In the genomic region with DNA sequence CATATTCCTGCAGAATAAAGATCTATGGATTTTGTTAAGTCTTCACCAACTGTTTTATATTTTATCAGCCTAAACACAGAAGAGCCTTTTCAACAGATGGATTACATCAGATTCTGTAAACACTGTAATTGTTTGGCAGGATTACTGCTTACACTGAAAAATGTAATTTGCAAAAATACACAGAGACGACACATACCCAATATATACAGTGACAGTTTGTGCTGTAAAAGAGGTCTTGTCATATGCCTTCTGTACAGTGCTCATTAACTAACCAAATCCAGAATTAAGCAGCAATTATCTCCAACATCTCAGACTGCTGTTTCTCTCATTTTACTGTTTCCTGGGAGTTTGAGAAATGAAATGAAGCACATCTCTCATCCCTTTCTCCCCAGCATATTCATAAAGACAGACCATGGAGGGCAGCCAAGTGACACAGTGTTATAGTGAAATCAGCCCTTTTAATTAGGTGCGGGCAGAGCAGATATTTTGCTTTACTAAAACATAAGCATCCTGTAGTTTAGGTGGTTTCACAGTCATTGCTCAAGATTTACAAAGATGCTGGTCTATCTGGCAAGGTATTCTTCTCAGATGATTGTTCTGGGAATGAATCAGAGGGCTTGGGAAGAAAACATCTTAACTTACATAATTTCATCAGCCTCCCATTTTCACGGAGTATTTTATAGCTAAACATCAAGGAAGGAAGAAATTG, we compare ENCODE assay signal across 18 cellular contexts.
DNase-seq lines count a peak whose midpoint lies in the region; ATAC-seq and TF ChIP-seq lines count a peak whose summit lies in the region.
"Had no signal": no experiment of that assay in that cellular context is flagged by ENCODE, and none has a peak within 500 bp of the region (broad histone marks: within the 10 kb centered on the region; RNA-seq: fewer than 3 reads in every experiment).

No MANE protein-coding gene starts in this region.

- intact Hi-C loops in esophagus muscularis mucosa (cut with DNase I) (no loop called here), gastrocnemius medialis (cut with DNase I; ENCODE audit: low total_unique reads) (no loop called here)

- TF ChIP-seq POLR2A in esophagus muscularis mucosa (IDR thresholded peaks at IDR 0.05; ENCODE audit: low read depth): no peak
- TF ChIP-seq POLR2A in gastrocnemius medialis (IDR thresholded peaks at IDR 0.05): no peak

- TF ChIP-seq CTCF in esophagus muscularis mucosa (IDR thresholded peaks at IDR 0.05) (no peak), gastrocnemius medialis (IDR thresholded peaks at IDR 0.05 in 4 of 5, conservative IDR thresholded peaks at IDR 0.05 in 1 of 5) (no peak)

- H3K27me3 ChIP-seq in esophagus muscularis mucosa (no peaks in the 10 kb centered on the region), gastrocnemius medialis (no peaks in the 10 kb centered on the region)
- H3K27me3 ChIP-seq: heart right ventricle had no signal

- no peak for ATAC-seq in gastrocnemius medialis
- ATAC-seq in GM19328 (IDR thresholded peaks at IDR 0.05; ENCODE audit: unreplicated experiment): no peak
- ATAC-seq in HG03521 (IDR thresholded peaks at IDR 0.05; ENCODE audit: unreplicated experiment): no peak
- no peak for ATAC-seq in HG02610 (IDR thresholded peaks at IDR 0.05; ENCODE audit: unreplicated experiment)
- ATAC-seq: heart right ventricle, left colon, Panc1, T-helper 17 cell had no signal

- WGBS in esophagus muscularis mucosa: 17% methylated on average over 3 of the region's 3 CpGs

- DNase-seq in EL (peak; percentile 48), NCI-H446 treated with DMSO at 0.1 percent for 48 hours (lab: John Stamatoyannopoulos, UW) (peak; percentile 80), esophagus muscularis mucosa (ENCODE audit: extremely low spot score) (no peak), renal cortical epithelial cell (ENCODE audit: low read depth) (peak; percentile 41), gastrocnemius medialis (no peak)
- DNase-seq: activated CD4-positive, alpha-beta T cell treated with anti-CD3 and anti-CD28 coated beads, Interleukin-2, amount 10 ng/mL, durations not matched to agents 24 days and 14 days; activated T-cell treated with anti-CD3 and anti-CD28 coated beads, Interleukin-2, amount 50 U/mL, for 24 hours; anterior cingulate cortex; CD4-positive, alpha-beta memory T cell; heart right ventricle; left colon; retina; stimulated activated naive CD4-positive, alpha-beta T cell; T-helper 17 cell had no signal

- no peak for TF ChIP-seq EP300 in esophagus muscularis mucosa (IDR thresholded peaks at IDR 0.05)

- H3K9me3 ChIP-seq in esophagus muscularis mucosa (no peaks in the 10 kb centered on the region), gastrocnemius medialis (no peaks in the 10 kb centered on the region)
- H3K9me3 ChIP-seq: heart right ventricle had no signal

- H3K36me3 ChIP-seq in esophagus muscularis mucosa (no peaks in the 10 kb centered on the region), gastrocnemius medialis (no peaks in the 10 kb centered on the region)
- H3K36me3 ChIP-seq: heart right ventricle had no signal

- H3K4me3 ChIP-seq in esophagus muscularis mucosa (no peak overlapping the region), gastrocnemius medialis (no peak overlapping the region)
- H3K4me3 ChIP-seq: heart right ventricle had no signal

- in situ Hi-C loops in gastrocnemius medialis (cut with MboI; ENCODE audit: low sequenced_read_pairs in 4 of 4): no loop called here

- peaks cover 0 to 19% (median 15%) of the 10 kb centered on the region in 4 donors for H3K4me1 ChIP-seq in esophagus muscularis mucosa
- H3K4me1 ChIP-seq in gastrocnemius medialis: no peaks in the 10 kb centered on the region
- H3K4me1 ChIP-seq: heart right ventricle had no signal

- H3K27ac ChIP-seq in esophagus muscularis mucosa (replicated peaks in 1 of 4) (peak overlapping the region; percentile 28 to 69 (median 44)), gastrocnemius medialis (no peak overlapping the region)
- H3K27ac ChIP-seq: heart right ventricle had no signal

Comparison
In these comparisons a context has a peak if more than half of its experiments do, and no peak if none do; other contexts are left out.
1. DNase-seq: peak in EL (single experiment), NCI-H446 treated with DMSO at 0.1 percent for 48 hours (single experiment) and renal cortical epithelial cell (single experiment); none in esophagus muscularis mucosa (single experiment) and gastrocnemius medialis (0 of 2).
2. H3K27ac ChIP-seq: peak in esophagus muscularis mucosa (4 of 4); none in gastrocnemius medialis (0 of 4).